Comparison of ENCODE assay signal across 15 cellular contexts in the genomic region with DNA sequence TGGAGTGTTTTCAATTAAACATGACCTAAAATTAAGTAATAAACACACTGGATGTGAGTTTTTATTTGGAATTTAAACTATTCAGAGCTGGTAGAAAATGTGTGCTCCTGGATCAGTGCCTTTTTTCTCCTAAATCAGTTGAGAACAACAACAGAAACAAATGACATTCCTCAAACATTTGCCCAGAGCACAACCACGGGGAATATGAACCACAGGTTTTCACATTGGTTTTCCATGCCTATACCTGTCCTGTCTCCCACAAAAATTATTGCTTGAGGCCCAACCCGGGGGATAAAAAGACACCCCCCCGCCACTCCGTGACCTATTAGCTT. TPM values are rescaled to one million over a fixed set of nuclear protein-coding genes. Genes with fewer than 3 reads are reported as not detected.
DNase-seq lines count a peak whose midpoint lies in the region; ATAC-seq, FAIRE-seq and TF ChIP-seq lines count a peak whose summit lies in the region.
"Had no signal": no experiment of that assay in that cellular context is flagged by ENCODE, and none has a peak within 500 bp of the region (broad histone marks: within the 10 kb centered on the region; RNA-seq: fewer than 3 reads in every experiment).

No MANE protein-coding gene starts in this region.

- FAIRE-seq in small intestine (lab: Jason Lieb, UNC): no peak

- H3K4me3 Mint-ChIP-seq in GM23338 (no peak overlapping the region), glutamatergic neuron (ENCODE audit: unreplicated experiment) (no peak overlapping the region)
- H3K4me3 Mint-ChIP-seq: activated naive CD4-positive, alpha-beta T cell treated with anti-CD3 and anti-CD28 coated beads, Interleukin-2, amount 10 ng/mL, durations not matched to agents 7 days and 5 days had no signal

- H3K9me2 ChIP-seq in GM23338 (ENCODE audit: insufficient read depth): no peaks in the 10 kb centered on the region

- no peak overlapping the region for H2AFZ ChIP-seq in GM23338

- H3K27ac Mint-ChIP-seq in GM23338: peak overlapping the region; percentile 16; the same call in 1 of the 2 replicates
- peak overlapping the region; percentile 62 for H3K27ac Mint-ChIP-seq in glutamatergic neuron (ENCODE audit: unreplicated experiment)
- H3K27ac Mint-ChIP-seq: activated naive CD4-positive, alpha-beta T cell treated with anti-CD3 and anti-CD28 coated beads, Interleukin-2, amount 10 ng/mL, durations not matched to agents 7 days and 5 days had no signal

- H3K27ac ChIP-seq in GM23338 (ENCODE audit: low read depth) (peak overlapping the region; percentile 56), small intestine (ENCODE audit: low read depth in 1 of 2, low read length in 1 of 2) (peak overlapping the region in 1 of 2 donors; percentile 3)
- H3K27ac ChIP-seq: BLaER1, tibial artery, VCaP had no signal

- H3K36me3 ChIP-seq in GM23338 (ENCODE audit: insufficient read depth): peaks cover 9% of the 10 kb centered on the region; the same call in 1 of the 2 replicates
- no peaks in the 10 kb centered on the region for H3K36me3 ChIP-seq in small intestine (ENCODE audit: control insufficient read depth in 2 of 2, insufficient read depth in 2 of 2, low read length in 2 of 2)

- H3K4me1 Mint-ChIP-seq in GM23338: peaks cover 24% of the 10 kb centered on the region
- H3K4me1 Mint-ChIP-seq in glutamatergic neuron (ENCODE audit: low read depth, unreplicated experiment): no peaks in the 10 kb centered on the region

- peaks cover 15% of the 10 kb centered on the region for H3K79me2 ChIP-seq in GM23338 (replicated peaks; ENCODE audit: insufficient read depth)

- no peaks in the 10 kb centered on the region for H3K9me3 ChIP-seq in small intestine (ENCODE audit: control insufficient read depth, low read depth)
- H3K9me3 ChIP-seq: BLaER1, MG63, tibial artery had no signal

- ATAC-seq in GM23338 (no peak), SK-N-SH treated with all-trans-retinoic acid at 6 μM for 48 hours (peak; percentile 45), GM18861 (IDR thresholded peaks at IDR 0.05; ENCODE audit: unreplicated experiment) (no peak)

- peaks cover 5% of the 10 kb centered on the region; the same call in 1 of the 2 replicates for H3F3A ChIP-seq in GM23338 (replicated peaks; ENCODE audit: low read depth)

- 62 to 65% (median 62%) methylated on average over 4 of the region's 4 CpGs for WGBS in small intestine, 3 donors

- H3K4me1 ChIP-seq in GM23338 (ENCODE audit: insufficient read depth) (peaks cover 32% of the 10 kb centered on the region), small intestine (ENCODE audit: control insufficient read depth in 2 of 2, insufficient read depth in 1 of 2, low read depth in 1 of 2, low read length in 1 of 2) (no peaks in the 10 kb centered on the region)

- H3K4me2 ChIP-seq in GM23338: no peak overlapping the region
- H3K4me2 ChIP-seq: BLaER1 had no signal

- H3K36me3 Mint-ChIP-seq in GM23338 (ENCODE audit: low read depth): peaks cover 37% of the 10 kb centered on the region; the same call in 2 of the 3 replicates
- no peaks in the 10 kb centered on the region for H3K36me3 Mint-ChIP-seq in glutamatergic neuron (ENCODE audit: unreplicated experiment)

- H3K27me3 Mint-ChIP-seq in GM23338 (ENCODE audit: insufficient read depth, low read depth, poor library complexity): peaks cover 2% of the 10 kb centered on the region
- H3K27me3 Mint-ChIP-seq in glutamatergic neuron (ENCODE audit: unreplicated experiment): no peaks in the 10 kb centered on the region
- H3K27me3 Mint-ChIP-seq: activated naive CD4-positive, alpha-beta T cell treated with anti-CD3 and anti-CD28 coated beads, Interleukin-2, amount 10 ng/mL, durations not matched to agents 7 days and 5 days had no signal

- no peak for DNase-seq in GM23338 (ENCODE audit: low spot score)
- no peak for DNase-seq in glutamatergic neuron
- DNase-seq in retinal pigment epithelial cell (ENCODE audit: low read depth): peak; percentile 22
- no peak for DNase-seq in SKM-1 treated with dmso at 0.1 percent for 144 hours (lab: John Stamatoyannopoulos, UW; ENCODE audit: unreplicated experiment)
- no peak for DNase-seq in DMS 273 (lab: John Stamatoyannopoulos, UW; ENCODE audit: unreplicated experiment)
- no peak for DNase-seq in small intestine
- DNase-seq: activated naive CD4-positive, alpha-beta T cell treated with anti-CD3 and anti-CD28 coated beads, Interleukin-2, amount 10 ng/mL, durations not matched to agents 7 days and 5 days; MG63; NCI-H2171; occipital lobe had no signal

- no peaks in the 10 kb centered on the region for H3K9me3 Mint-ChIP-seq in GM23338
- no peaks in the 10 kb centered on the region for H3K9me3 Mint-ChIP-seq in glutamatergic neuron (ENCODE audit: unreplicated experiment)
- H3K9me3 Mint-ChIP-seq: activated naive CD4-positive, alpha-beta T cell treated with anti-CD3 and anti-CD28 coated beads, Interleukin-2, amount 10 ng/mL, durations not matched to agents 7 days and 5 days had no signal

- TF ChIP-seq CTCF in GM23338 (conservative IDR thresholded peaks at IDR 0.05; ENCODE audit: low read depth in 2 of 2) (no peak), glutamatergic neuron (IDR thresholded peaks at IDR 0.05; ENCODE audit: partially characterized antibody, unreplicated experiment) (no peak), retinal pigment epithelial cell (conservative IDR thresholded peaks at IDR 0.05; ENCODE audit: low read depth, low read length) (no peak)

- H3K4me3 ChIP-seq in GM23338 (no peak overlapping the region), retinal pigment epithelial cell (ENCODE audit: low read length) (peak overlapping the region; percentile 32), small intestine (ENCODE audit: low read depth in 1 of 2, low read length in 2 of 2) (no peak overlapping the region)
- H3K4me3 ChIP-seq: BLaER1, MG63, tibial artery had no signal

- no peaks in the 10 kb centered on the region for H3K27me3 ChIP-seq in GM23338 (ENCODE audit: insufficient read depth)
- no peaks in the 10 kb centered on the region for H3K27me3 ChIP-seq in small intestine (ENCODE audit: control insufficient read depth in 2 of 2, insufficient read depth in 2 of 2, low read length in 2 of 2)
- H3K27me3 ChIP-seq: BLaER1, MG63, tibial artery had no signal

- no peaks in the 10 kb centered on the region; the same call in 1 of the 2 replicates for H4K20me1 ChIP-seq in GM23338 (replicated peaks; ENCODE audit: insufficient read depth)

TF ChIP-seq in SK-N-SH treated with all-trans-retinoic acid at 6 μM for 48 hours, 23 proteins besides CTCF, POLR2A, EP300 and RAD21 (continues in another document):
- TF ChIP-seq ESRRG (CRISPR knock-in tag; IDR thresholded peaks at IDR 0.05) (no peak), CSDC2 (CRISPR knock-in tag; IDR thresholded peaks at IDR 0.05) (no peak), BACH2 (CRISPR knock-in tag; IDR thresholded peaks at IDR 0.05; ENCODE audit: borderline replicate concordance) (no peak), SNAI2 (CRISPR knock-in tag; IDR thresholded peaks at IDR 0.05) (no peak), TOX (CRISPR knock-in tag; IDR thresholded peaks at IDR 0.05; ENCODE audit: borderline replicate concordance) (no peak), OSR1 (CRISPR knock-in tag; IDR thresholded peaks at IDR 0.05) (no peak), ZFP3 (CRISPR knock-in tag; IDR thresholded peaks at IDR 0.05) (no peak), TCF4 (CRISPR knock-in tag; IDR thresholded peaks at IDR 0.05; ENCODE audit: borderline replicate concordance) (no peak), ARNTL (CRISPR knock-in tag; IDR thresholded peaks at IDR 0.05; ENCODE audit: borderline replicate concordance, low read depth) (no peak), GLIS3 (CRISPR knock-in tag; IDR thresholded peaks at IDR 0.05) (no peak), ZFP30 (CRISPR knock-in tag; IDR thresholded peaks at IDR 0.05) (no peak)
- TF ChIP-seq, protein P1, sequence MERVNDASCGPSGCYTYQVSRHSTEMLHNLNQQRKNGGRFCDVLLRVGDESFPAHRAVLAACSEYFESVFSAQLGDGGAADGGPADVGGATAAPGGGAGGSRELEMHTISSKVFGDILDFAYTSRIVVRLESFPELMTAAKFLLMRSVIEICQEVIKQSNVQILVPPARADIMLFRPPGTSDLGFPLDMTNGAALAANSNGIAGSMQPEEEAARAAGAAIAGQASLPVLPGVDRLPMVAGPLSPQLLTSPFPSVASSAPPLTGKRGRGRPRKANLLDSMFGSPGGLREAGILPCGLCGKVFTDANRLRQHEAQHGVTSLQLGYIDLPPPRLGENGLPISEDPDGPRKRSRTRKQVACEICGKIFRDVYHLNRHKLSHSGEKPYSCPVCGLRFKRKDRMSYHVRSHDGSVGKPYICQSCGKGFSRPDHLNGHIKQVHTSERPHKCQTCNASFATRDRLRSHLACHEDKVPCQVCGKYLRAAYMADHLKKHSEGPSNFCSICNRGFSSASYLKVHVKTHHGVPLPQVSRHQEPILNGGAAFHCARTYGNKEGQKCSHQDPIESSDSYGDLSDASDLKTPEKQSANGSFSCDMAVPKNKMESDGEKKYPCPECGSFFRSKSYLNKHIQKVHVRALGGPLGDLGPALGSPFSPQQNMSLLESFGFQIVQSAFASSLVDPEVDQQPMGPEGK (CRISPR knock-in tag; IDR thresholded peaks at IDR 0.05; ENCODE audit: borderline replicate concordance): no peak
- TF ChIP-seq, protein P2, sequence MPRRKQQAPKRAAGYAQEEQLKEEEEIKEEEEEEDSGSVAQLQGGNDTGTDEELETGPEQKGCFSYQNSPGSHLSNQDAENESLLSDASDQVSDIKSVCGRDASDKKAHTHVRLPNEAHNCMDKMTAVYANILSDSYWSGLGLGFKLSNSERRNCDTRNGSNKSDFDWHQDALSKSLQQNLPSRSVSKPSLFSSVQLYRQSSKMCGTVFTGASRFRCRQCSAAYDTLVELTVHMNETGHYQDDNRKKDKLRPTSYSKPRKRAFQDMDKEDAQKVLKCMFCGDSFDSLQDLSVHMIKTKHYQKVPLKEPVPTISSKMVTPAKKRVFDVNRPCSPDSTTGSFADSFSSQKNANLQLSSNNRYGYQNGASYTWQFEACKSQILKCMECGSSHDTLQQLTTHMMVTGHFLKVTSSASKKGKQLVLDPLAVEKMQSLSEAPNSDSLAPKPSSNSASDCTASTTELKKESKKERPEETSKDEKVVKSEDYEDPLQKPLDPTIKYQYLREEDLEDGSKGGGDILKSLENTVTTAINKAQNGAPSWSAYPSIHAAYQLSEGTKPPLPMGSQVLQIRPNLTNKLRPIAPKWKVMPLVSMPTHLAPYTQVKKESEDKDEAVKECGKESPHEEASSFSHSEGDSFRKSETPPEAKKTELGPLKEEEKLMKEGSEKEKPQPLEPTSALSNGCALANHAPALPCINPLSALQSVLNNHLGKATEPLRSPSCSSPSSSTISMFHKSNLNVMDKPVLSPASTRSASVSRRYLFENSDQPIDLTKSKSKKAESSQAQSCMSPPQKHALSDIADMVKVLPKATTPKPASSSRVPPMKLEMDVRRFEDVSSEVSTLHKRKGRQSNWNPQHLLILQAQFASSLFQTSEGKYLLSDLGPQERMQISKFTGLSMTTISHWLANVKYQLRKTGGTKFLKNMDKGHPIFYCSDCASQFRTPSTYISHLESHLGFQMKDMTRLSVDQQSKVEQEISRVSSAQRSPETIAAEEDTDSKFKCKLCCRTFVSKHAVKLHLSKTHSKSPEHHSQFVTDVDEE (CRISPR knock-in tag; IDR thresholded peaks at IDR 0.05): no peak

RNA-seq across cellular contexts. Expression of a gene that starts 6.8 kb away (rescaled TPM):
- total RNA-seq in GM23338 (2014; rRNA removed; shearing (Covaris generic)): 44.5 and 71.0 TPM in 2 replicates
- 817 and 832 TPM in 2 replicates for polyA plus RNA-seq in GM23338 (2016; fragmentation: Nextera tagmentation; extraction: Ambion mirVana)
- 218 TPM for total RNA-seq in glutamatergic neuron (ENCODE audit: unreplicated experiment)
- polyA plus RNA-seq in small intestine: 10 to 100 TPM; 30.5 to 54.0 (median 34.9) TPM
